ENCODE assay signal across 1 cellular context in genomic region chr3:40120816-40121215, GRCh38.
TF ChIP-seq lines count a peak whose summit lies in the region.

No MANE protein-coding gene starts in this region.

TF ChIP-seq in K562, 482 proteins besides CTCF, POLR2A, EP300 and RAD21 (continued from another document):
- TF ChIP-seq RERE (CRISPR knock-in tag; IDR thresholded peaks at IDR 0.05; ENCODE audit: borderline replicate concordance) (no peak), MECOM (CRISPR knock-in tag; IDR thresholded peaks at IDR 0.05) (no peak), SLC30A9 (CRISPR knock-in tag; IDR thresholded peaks at IDR 0.05) (no peak), CREB5 (CRISPR knock-in tag; IDR thresholded peaks at IDR 0.05) (no peak), CBFB (CRISPR knock-in tag; IDR thresholded peaks at IDR 0.05) (no peak), BCL6 (CRISPR knock-in tag; IDR thresholded peaks at IDR 0.05) (no peak)
